8 cellular contexts compared by ENCODE assay signal in the genomic region with DNA sequence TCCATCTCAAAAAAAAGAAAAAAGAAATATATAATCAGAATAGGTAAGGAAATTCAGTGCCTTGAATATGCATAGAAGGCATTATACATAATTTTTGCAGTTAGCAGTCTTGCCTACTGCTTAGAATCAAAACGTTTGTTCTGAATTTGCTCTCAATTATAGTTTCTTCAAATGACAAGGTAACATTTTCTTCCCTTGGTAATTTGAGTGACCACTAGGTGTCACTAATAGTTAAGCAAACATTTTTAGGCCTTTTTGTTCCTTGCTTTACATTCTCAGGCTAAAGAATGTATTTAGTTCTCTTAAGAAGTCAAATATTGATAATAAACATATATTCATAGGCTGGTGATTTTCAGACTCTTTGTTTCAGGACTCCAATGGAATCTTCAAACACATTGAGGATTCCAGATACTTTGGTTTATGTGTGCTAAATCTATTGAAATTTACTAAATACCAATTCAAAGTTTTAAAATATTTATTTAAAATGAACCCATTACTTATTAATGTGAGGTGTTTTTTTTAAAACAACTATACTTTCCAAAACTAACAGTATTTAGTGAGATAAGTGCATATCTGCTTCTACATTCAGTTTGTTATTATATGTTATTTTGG. TPM values are rescaled to one million over a fixed set of nuclear protein-coding genes. Genes with fewer than 3 reads are reported as not detected.
DNase-seq lines count a peak whose midpoint lies in the region; ATAC-seq and TF ChIP-seq lines count a peak whose summit lies in the region.

No MANE protein-coding gene starts in this region.

- DNase-seq in AG09309 (ENCODE audit: low read depth) (peak; percentile 20), GM13976 (ENCODE audit: low spot score) (peak; percentile 51), NCI-H526 (lab: John Stamatoyannopoulos, UW) (peak; percentile 67 to 81), chondrocyte (ENCODE audit: low spot score) (no peak), mucosa of descending colon (no peak), GM19240 (ENCODE audit: insufficient read length, low spot score) (no peak)
- DNase-seq in stimulated activated CD8-positive, alpha-beta memory T cell treated with anti-CD3 and anti-CD28 coated beads, Interleukin-4, amount 100 ng/mL, for 48 hours = no peak

- no peaks in the 10 kb centered on the region for H3K4me1 Mint-ChIP-seq in chondrocyte (ENCODE audit: low read depth)

- H3K4me1 ChIP-seq in mucosa of descending colon (ENCODE audit: low read depth) = no peaks in the 10 kb centered on the region

- ATAC-seq in mucosa of descending colon (peak; percentile 64), HG03139 (IDR thresholded peaks at IDR 0.05; ENCODE audit: unreplicated experiment) (no peak)

- H3K27ac Mint-ChIP-seq in chondrocyte (ENCODE audit: unreplicated experiment) = no peak overlapping the region

- H3K4me3 Mint-ChIP-seq in chondrocyte (ENCODE audit: unreplicated experiment) = no peak overlapping the region

- in situ Hi-C loops in GM13976 (cut with MboI; ENCODE audit: low sequenced_read_pairs, unreplicated experiment) = loop anchor here (25.0 kb wide), 1 partner anchor 377 kb away; no protein-coding TSS in a partner anchor

- no peaks in the 10 kb centered on the region for H3K9me3 ChIP-seq in mucosa of descending colon

- H3K27me3 Mint-ChIP-seq in chondrocyte (ENCODE audit: low read depth) = no peaks in the 10 kb centered on the region

- no peaks in the 10 kb centered on the region for H3K9me3 Mint-ChIP-seq in chondrocyte (ENCODE audit: low read depth)

- H3K36me3 Mint-ChIP-seq in chondrocyte (ENCODE audit: low read depth) = peaks cover 2% of the 10 kb centered on the region

- TF ChIP-seq CTCF in AG09309 (IDR thresholded peaks at IDR 0.05; ENCODE audit: control insufficient read depth, insufficient read depth, low read depth, low read length, missing control alignments) (peak; percentile 32), GM13976 (IDR thresholded peaks at IDR 0.05; ENCODE audit: borderline replicate concordance, control extremely low read depth, extremely low read depth, insufficient read depth, missing control alignments) (peak; percentile 26), chondrocyte (IDR thresholded peaks at IDR 0.05) (peak; percentile 91), mucosa of descending colon (IDR thresholded peaks at IDR 0.05) (peak; percentile 26)

- no peaks in the 10 kb centered on the region for H3K36me3 ChIP-seq in mucosa of descending colon (ENCODE audit: low read depth)

- H3K4me3 ChIP-seq in AG09309 (ENCODE audit: control insufficient read depth, low read depth, low read length) (no peak overlapping the region), mucosa of descending colon (no peak overlapping the region)

- intact Hi-C loops in mucosa of descending colon (cut with DNase I, micrococcal nuclease) = loop anchor here (5.0 kb wide), 1 partner anchor 107 kb away; no protein-coding TSS in a partner anchor

RNA-seq across cellular contexts. Expression of a gene that starts 55.0 kb away (rescaled TPM):
- total RNA-seq in chondrocyte (4.1 to 5.0 TPM (median 4.7 TPM) in 3 replicates), mucosa of descending colon (10 to 100 TPM in 1 of 3 donors, 1 to 10 TPM in 2; 7.4 to 10.7 (median 7.6) TPM)

Comparison
In these comparisons a context has a peak if more than half of its experiments do, and no peak if none do; other contexts are left out.
1. DNase-seq: peak in AG09309 (single experiment), GM13976 (single experiment) and NCI-H526 (2 of 2); none in chondrocyte (single experiment), mucosa of descending colon (0 of 3), GM19240 (single experiment) and stimulated activated CD8-positive, alpha-beta memory T cell treated with anti-CD3 and anti-CD28 coated beads, Interleukin-4, amount 100 ng/mL, for 48 hours (single experiment).
2. CTCF ChIP-seq: peak in every context shown above with its lines; median percentile 91 in chondrocyte; 32 in AG09309; 26 in GM13976; 26 in mucosa of descending colon.